ENCODE assay signal across 6 cellular contexts in the genomic region with DNA sequence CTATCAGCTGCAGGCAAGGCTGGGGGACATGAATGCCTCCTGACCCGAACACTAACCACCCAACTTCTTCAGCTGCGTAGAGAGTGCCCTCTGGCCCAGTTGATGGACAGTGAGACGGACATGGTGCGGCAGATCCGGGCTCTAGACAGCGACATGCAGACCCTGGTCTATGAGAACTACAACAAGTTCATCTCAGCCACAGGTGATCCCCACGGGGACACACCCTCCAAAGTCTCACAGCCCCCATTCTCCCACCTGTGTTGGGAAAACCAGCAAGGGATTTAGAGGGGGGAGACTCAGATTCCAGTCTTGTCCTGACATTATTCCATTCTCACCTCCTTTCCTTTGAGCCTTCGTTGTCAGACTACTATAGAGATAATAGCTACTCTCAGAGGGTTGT. TPM values are rescaled to one million over a fixed set of nuclear protein-coding genes. Genes with fewer than 3 reads are reported as not detected.
DNase-seq lines count a peak whose midpoint lies in the region; ATAC-seq, FAIRE-seq and TF ChIP-seq lines count a peak whose summit lies in the region.

No MANE protein-coding gene starts in this region.

- TF ChIP-seq CTCF in HCT116 (IDR thresholded peaks at IDR 0.05 in 2 of 3, conservative IDR thresholded peaks at IDR 0.05 in 1 of 3; ENCODE audit: borderline replicate concordance in 1 of 3, insufficient read depth in 1 of 3, low read depth in 2 of 3, low read length in 2 of 3), result no peak
- no peak for TF ChIP-seq CTCF in bronchial epithelial cell (IDR thresholded peaks at IDR 0.05; ENCODE audit: insufficient read depth, low read length, severe bottlenecking)

- no peak overlapping the region for H2AFZ ChIP-seq in HCT116 (ENCODE audit: low read depth, low read length, poor library complexity, severe bottlenecking)
- peak overlapping the region; percentile 97 for H2AFZ ChIP-seq in neuronal stem cell (ENCODE audit: low read length)

- H3K79me2 ChIP-seq in HCT116 (ENCODE audit: insufficient read depth, low read length), result peaks cover 23% of the 10 kb centered on the region

- H3K4me3 ChIP-seq in HCT116 (replicated peaks in 1 of 2; ENCODE audit: low read depth in 1 of 2, low read length in 2 of 2), result peak overlapping the region; percentile 74 to 78
- peak overlapping the region; percentile 73 for H3K4me3 ChIP-seq in bronchial epithelial cell (ENCODE audit: low read depth, low read length)
- peak overlapping the region; percentile 31 to 91 for H3K4me3 ChIP-seq in neuronal stem cell (ENCODE audit: low read length in 2 of 2)

- CTCF ChIA-PET in HCT116 (lab: Charles Lee), result interaction anchor here (1.1 to 1.7 kb wide), 2 partner anchors 11 to 13 kb away, joined by 3 to 14 read pairs; no protein-coding TSS in a partner anchor

- H3K36me3 ChIP-seq in HCT116 (ENCODE audit: control insufficient read depth in 1 of 2, insufficient read depth in 2 of 2, low read length in 2 of 2), result peaks cover 3 to 6% of the 10 kb centered on the region in 2 experiments; a peak in 2 of 4 replicates
- peaks cover 4% of the 10 kb centered on the region for H3K36me3 ChIP-seq in bronchial epithelial cell (ENCODE audit: control insufficient read depth, insufficient read depth, low read length)
- H3K36me3 ChIP-seq in neuronal stem cell (replicated peaks in 1 of 2; ENCODE audit: control insufficient read depth in 2 of 2, insufficient read depth in 2 of 2, low read length in 2 of 2), result peaks cover 2 to 9% of the 10 kb centered on the region in 2 donors

- H3K14ac ChIP-seq in neuronal stem cell (ENCODE audit: low read length), result no peak overlapping the region

- H3K4ac ChIP-seq in neuronal stem cell (ENCODE audit: low read length), result no peak overlapping the region

- H3K4me1 ChIP-seq in HCT116 (ENCODE audit: control insufficient read depth in 1 of 2, insufficient read depth in 2 of 2, low read length in 2 of 2), result peaks cover 3 to 12% of the 10 kb centered on the region in 2 experiments; a peak in 3 of 4 replicates
- H3K4me1 ChIP-seq in neuronal stem cell (ENCODE audit: control insufficient read depth in 2 of 2, insufficient read depth in 1 of 2, low read depth in 1 of 2, low read length in 2 of 2), result peaks cover 4 to 7% of the 10 kb centered on the region in 2 donors

- H3K23ac ChIP-seq in neuronal stem cell (ENCODE audit: low read depth, low read length, poor library complexity), result no peak overlapping the region

- no peak overlapping the region for H2BK12ac ChIP-seq in neuronal stem cell (ENCODE audit: low read length)

- no peak overlapping the region for H3K27ac ChIP-seq in HCT116 (ENCODE audit: low read depth, low read length)
- H3K27ac ChIP-seq in neuronal stem cell (replicated peaks; ENCODE audit: low read length), result no peak overlapping the region

- no CpG with 5 or more reads among the region's 8 CpGs for WGBS in neuronal stem cell (ENCODE audit: extremely low coverage in 2 of 2, insufficient read length in 2 of 2, insufficient replicate concordance in 1 of 2), 2 donors

- no peak overlapping the region for H4K91ac ChIP-seq in neuronal stem cell (ENCODE audit: low read depth, low read length, poor library complexity)

- peak overlapping the region; percentile 59 for H2BK5ac ChIP-seq in neuronal stem cell (ENCODE audit: low read length)

- TF ChIP-seq RAD21 in HCT116 (IDR thresholded peaks at IDR 0.05; ENCODE audit: low read depth), result no peak

- no peaks in the 10 kb centered on the region for H3K9me3 ChIP-seq in HCT116 (ENCODE audit: control insufficient read depth in 1 of 2, insufficient read depth in 1 of 2, low read depth in 1 of 2, low read length in 2 of 2)
- no peaks in the 10 kb centered on the region for H3K9me3 ChIP-seq in neuronal stem cell (replicated peaks in 1 of 2; ENCODE audit: control insufficient read depth in 2 of 2, insufficient read depth in 1 of 2, low read depth in 1 of 2, low read length in 2 of 2)

- no peak overlapping the region for H2BK15ac ChIP-seq in neuronal stem cell (ENCODE audit: low read length)

- POLR2A ChIA-PET in HCT116 (lab: Charles Lee), result interaction anchor here (3.2 kb wide), 1 partner anchor 14 kb away, joined by 21 read pairs; the partner anchor contains the start of gene TM7SF2

- DNase-seq in HCT116 (ENCODE audit: low read depth, low spot score) (no peak), bronchial epithelial cell (ENCODE audit: low read depth) (no peak), neuronal stem cell (ENCODE audit: low spot score) (no peak), NCI-H2081 treated with DMSO at 0.1 percent for 48 hours (lab: John Stamatoyannopoulos, UW) (no peak), NCI-H510A (lab: John Stamatoyannopoulos, UW) (no peak)

- no peak overlapping the region for H4K8ac ChIP-seq in neuronal stem cell (ENCODE audit: low read depth, low read length)

- intact Hi-C loops in HCT116 (cut with micrococcal nuclease), result loop anchor here (1.0 to 5.0 kb wide), 2 partner anchors 13 to 85 kb away; partner anchors contain the start of genes ARL2, CDCA5 and ZFPL1

- FAIRE-seq in bronchial epithelial cell (lab: Jason Lieb, UNC), result no peak

- no peak overlapping the region for H3K18ac ChIP-seq in neuronal stem cell (ENCODE audit: low read length)

- H3K79me1 ChIP-seq in neuronal stem cell (ENCODE audit: low read depth, low read length), result peaks cover 3% of the 10 kb centered on the region

- H3K27me3 ChIP-seq in HCT116 (ENCODE audit: insufficient read depth, low read length), result no peaks in the 10 kb centered on the region
- no peaks in the 10 kb centered on the region for H3K27me3 ChIP-seq in bronchial epithelial cell (ENCODE audit: control insufficient read depth, insufficient read depth, low read length)
- H3K27me3 ChIP-seq in neuronal stem cell (ENCODE audit: control insufficient read depth in 3 of 3, insufficient read depth in 3 of 3, low read depth in 1 of 3, low read length in 3 of 3), result no peaks in the 10 kb centered on the region

- no peak for TF ChIP-seq POLR2A in HCT116 (IDR thresholded peaks at IDR 0.05; ENCODE audit: borderline replicate concordance, extremely low read depth, insufficient read depth, insufficient read length)

- H2AK5ac ChIP-seq in neuronal stem cell (ENCODE audit: low read depth, low read length), result no peak overlapping the region

- peak overlapping the region; percentile 77 for H3K9ac ChIP-seq in HCT116 (ENCODE audit: low read length)
- H3K9ac ChIP-seq in neuronal stem cell (ENCODE audit: low read depth, low read length, poor library complexity), result peak overlapping the region; percentile 78

- TSS peak; percentile 50 for BruUV-seq in HCT116 (replicated peaks; lab: Mats Ljungman, UMichigan)

- H3K4me2 ChIP-seq in HCT116 (ENCODE audit: low read length) (peak overlapping the region; percentile 88), neuronal stem cell (ENCODE audit: insufficient read depth, low read length, poor library complexity, severe bottlenecking) (peak overlapping the region; percentile 64)

- RAD21 ChIA-PET in HCT116 (lab: Charles Lee; ENCODE audit: low non-redundant PET in 1 of 2, low total read pairs in 2 of 2, uncharacterized antibody in 2 of 2, unreplicated experiment in 2 of 2), result interaction anchor here in 1 of 2 experiments (0.6 kb wide), 1 partner anchor 443 kb away, joined by 3 read pairs; no protein-coding TSS in a partner anchor

- no peaks in the 10 kb centered on the region for H4K20me1 ChIP-seq in HCT116 (ENCODE audit: insufficient read depth)

- H2BK120ac ChIP-seq in neuronal stem cell (ENCODE audit: low read depth, low read length), result no peak overlapping the region

- ATAC-seq in HCT116 (peak; percentile 11), HG03469 (IDR thresholded peaks at IDR 0.05; ENCODE audit: unreplicated experiment) (no peak)

- no peaks in the 10 kb centered on the region for H3K9me2 ChIP-seq in HCT116 (ENCODE audit: insufficient read depth)

TF ChIP-seq in HCT116, 20 proteins besides CTCF, POLR2A, EP300 and RAD21:
- TF ChIP-seq ELF1 (IDR thresholded peaks at IDR 0.05; ENCODE audit: borderline replicate concordance, low read depth), result no peak
- TF ChIP-seq POLR2AphosphoS5 (IDR thresholded peaks at IDR 0.05; ENCODE audit: low read depth, low read length), result no peak
- no peak for TF ChIP-seq SP1 (IDR thresholded peaks at IDR 0.05; ENCODE audit: low read depth)
- TF ChIP-seq, protein P1, sequence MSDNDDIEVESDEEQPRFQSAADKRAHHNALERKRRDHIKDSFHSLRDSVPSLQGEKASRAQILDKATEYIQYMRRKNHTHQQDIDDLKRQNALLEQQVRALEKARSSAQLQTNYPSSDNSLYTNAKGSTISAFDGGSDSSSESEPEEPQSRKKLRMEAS (IDR thresholded peaks at IDR 0.05), result no peak
- no peak for TF ChIP-seq FOSL1 (IDR thresholded peaks at IDR 0.05; ENCODE audit: low read depth)
- no peak for TF ChIP-seq ZFX (IDR thresholded peaks at IDR 0.05)
- TF ChIP-seq YY1 (IDR thresholded peaks at IDR 0.05; ENCODE audit: extremely low read depth, insufficient replicate concordance, low read depth, low read length), result no peak
- TF ChIP-seq SRF (IDR thresholded peaks at IDR 0.05; ENCODE audit: low read depth), result no peak
- no peak for TF ChIP-seq EZH2 (IDR thresholded peaks at IDR 0.05)
- no peak for TF ChIP-seq EZH2phosphoT487 (IDR thresholded peaks at IDR 0.05; ENCODE audit: borderline replicate concordance)

RNA-seq across cellular contexts. Expression of gene VPS51, which starts 0.9 kb away (rescaled TPM):
- total RNA-seq in HCT116 (2021; ENCODE audit: unreplicated experiment) (89.5 TPM), bronchial epithelial cell (157 and 203 TPM in 2 replicates)
- polyA plus RNA-seq in HCT116 (2012), result 94.6 and 117 TPM in 2 replicates
- polyA plus RNA-seq in neuronal stem cell (2013, experiment 1 of 2), result 58.1 TPM
- polyA plus RNA-seq in neuronal stem cell (2013, experiment 2 of 2), result 53.7 TPM

RNA-seq across cellular contexts. Expression of gene ZFPL1, which starts 12.9 kb away (rescaled TPM):
- total RNA-seq in HCT116 (2021; ENCODE audit: unreplicated experiment), result 35.3 TPM
- polyA plus RNA-seq in HCT116 (2012), result 49.3 and 53.1 TPM in 2 replicates
- 34.2 and 52.4 TPM in 2 replicates for total RNA-seq in bronchial epithelial cell
- 45.8 TPM for polyA plus RNA-seq in neuronal stem cell (2013, experiment 1 of 2)
- polyA plus RNA-seq in neuronal stem cell (2013, experiment 2 of 2), result 47.0 TPM

RNA-seq across cellular contexts. Expression of gene CDCA5, which starts 13.1 kb away (rescaled TPM):
- total RNA-seq in HCT116 (2021; ENCODE audit: unreplicated experiment), result 72.1 TPM
- polyA plus RNA-seq in HCT116 (2012), result 43.4 and 50.7 TPM in 2 replicates
- total RNA-seq in bronchial epithelial cell, result 0.26 and 0.53 TPM in 2 replicates
- 31.7 TPM for polyA plus RNA-seq in neuronal stem cell (2013, experiment 1 of 2)
- polyA plus RNA-seq in neuronal stem cell (2013, experiment 2 of 2), result 31.8 TPM

RNA-seq across cellular contexts. Expression of gene TM7SF2, which starts 14.7 kb away (rescaled TPM):
- 52.9 TPM for total RNA-seq in HCT116 (2021; ENCODE audit: unreplicated experiment)
- polyA plus RNA-seq in HCT116 (2012), result 38.9 and 41.5 TPM in 2 replicates
- total RNA-seq in bronchial epithelial cell, result 15.0 and 49.8 TPM in 2 replicates
- 50.3 TPM for polyA plus RNA-seq in neuronal stem cell (2013, experiment 1 of 2)
- polyA plus RNA-seq in neuronal stem cell (2013, experiment 2 of 2), result 46.9 TPM

RNA-seq across cellular contexts. Expression of gene ZNHIT2, which starts 20.6 kb away (rescaled TPM):
- total RNA-seq in HCT116 (2021; ENCODE audit: unreplicated experiment), result 18.8 TPM
- polyA plus RNA-seq in HCT116 (2012), result 9.6 and 13.4 TPM in 2 replicates
- total RNA-seq in bronchial epithelial cell, result 11.0 and 11.1 TPM in 2 replicates
- 3.3 TPM for polyA plus RNA-seq in neuronal stem cell (2013, experiment 1 of 2)
- polyA plus RNA-seq in neuronal stem cell (2013, experiment 2 of 2), result 3.4 TPM

Comparison
In these comparisons a context has a peak if more than half of its experiments do, and no peak if none do; other contexts are left out.
1. RNA of gene CDCA5, which starts 13.1 kb away (total RNA-seq): 72.1 TPM in HCT116 (single experiment); 0.26 to 0.53 TPM in bronchial epithelial cell; every median in the first group is over 10 times any median in the second.
2. Peak in every context shown above with its lines, with median percentiles within 50 percentile points of each other: H3K4me3 ChIP-seq.